In genomic region chr10:12799746-12800145, GRCh38 we compare ENCODE assay signal across 21 cellular contexts.
DNase-seq lines count a peak whose midpoint lies in the region; ATAC-seq and TF ChIP-seq lines count a peak whose summit lies in the region.
"Had no signal": no experiment of that assay in that cellular context is flagged by ENCODE, and none has a peak within 500 bp of the region (broad histone marks: within the 10 kb centered on the region; RNA-seq: fewer than 3 reads in every experiment).

No MANE protein-coding gene starts in this region.

- H2AK5ac ChIP-seq in neuronal stem cell (ENCODE audit: low read depth, low read length), result no peak overlapping the region

- H3K4me1 ChIP-seq in neuronal stem cell (ENCODE audit: control insufficient read depth in 2 of 2, insufficient read depth in 1 of 2, low read depth in 1 of 2, low read length in 2 of 2), result peaks cover 8 to 16% of the 10 kb centered on the region in 2 donors
- H3K4me1 ChIP-seq: A549, HAP-1 had no signal

- no peak overlapping the region for H2BK5ac ChIP-seq in neuronal stem cell (ENCODE audit: low read length)

- H3K36me3 Mint-ChIP-seq in brain (no peaks in the 10 kb centered on the region), nephron (ENCODE audit: low read depth) (no peaks in the 10 kb centered on the region)

- H3K23ac ChIP-seq in neuronal stem cell (ENCODE audit: low read depth, low read length, poor library complexity), result no peak overlapping the region

- H3K4me3 Mint-ChIP-seq in brain (peak overlapping the region in 1 of 5 experiments; percentile 23), nephron (peak overlapping the region in 1 of 3 experiments; percentile 40)
- H3K4me3 Mint-ChIP-seq: CD4-positive, CD25-positive, alpha-beta regulatory T cell; CD8-positive, alpha-beta memory T cell had no signal

- H3K18ac ChIP-seq in neuronal stem cell (ENCODE audit: low read length), result no peak overlapping the region

- no peak overlapping the region for H3K4ac ChIP-seq in neuronal stem cell (ENCODE audit: low read length)

- H3K27ac Mint-ChIP-seq in brain, result peak overlapping the region in 3 of 5 experiments; percentile 42 to 88 (median 53)
- H3K27ac Mint-ChIP-seq in nephron, result peak overlapping the region; percentile 76 to 90 (median 77)
- H3K27ac Mint-ChIP-seq: CD4-positive, CD25-positive, alpha-beta regulatory T cell had no signal

- H2AFZ ChIP-seq in neuronal stem cell (ENCODE audit: low read length), result no peak overlapping the region

- no peak overlapping the region for H3K4me2 ChIP-seq in neuronal stem cell (ENCODE audit: insufficient read depth, low read length, poor library complexity, severe bottlenecking)
- H3K4me2 ChIP-seq: A549 had no signal

- no peak overlapping the region for H4K91ac ChIP-seq in neuronal stem cell (ENCODE audit: low read depth, low read length, poor library complexity)

- no peak overlapping the region for H2BK12ac ChIP-seq in neuronal stem cell (ENCODE audit: low read length)

- DNase-seq in NCI-H2171 treated with DMSO at 0.1 percent for 48 hours (lab: John Stamatoyannopoulos, UW), result peak; percentile 16
- no peak for DNase-seq in NCI-H2171 (lab: John Stamatoyannopoulos, UW)
- DNase-seq in neuronal stem cell (ENCODE audit: low spot score), result no peak
- DNase-seq in activated naive CD4-positive, alpha-beta T cell treated with Interleukin-2 at 50 U/mL for 16 hours, result no peak
- DNase-seq in midbrain (lab: John Stamatoyannopoulos, UW), result no peak
- DNase-seq: C1 segment of cervical spinal cord; CD4-positive, CD25-positive, alpha-beta regulatory T cell; CD8-positive, alpha-beta memory T cell; COR-L47; DMS 273 treated with DMSO at 0.1 percent for 48 hours; DND-41; EL; GOT3 had no signal

- no peaks in the 10 kb centered on the region for H3K36me3 ChIP-seq in neuronal stem cell (replicated peaks in 1 of 2; ENCODE audit: control insufficient read depth in 2 of 2, insufficient read depth in 2 of 2, low read length in 2 of 2)
- H3K36me3 ChIP-seq: HAP-1 had no signal

- H3K4me1 Mint-ChIP-seq in brain (peaks cover 73% of the 10 kb centered on the region), nephron (peaks cover 71% of the 10 kb centered on the region)
- H3K4me1 Mint-ChIP-seq: CD8-positive, alpha-beta memory T cell had no signal

- WGBS in neuronal stem cell (ENCODE audit: extremely low coverage in 2 of 2, insufficient read length in 2 of 2, insufficient replicate concordance in 1 of 2), 2 donors, result no CpG with 5 or more reads among the region's 5 CpGs

- no peak overlapping the region for H3K4me3 ChIP-seq in neuronal stem cell (ENCODE audit: low read length in 2 of 2)
- H3K4me3 ChIP-seq: A549, GM12878, HAP-1 had no signal

- H3K9ac ChIP-seq in neuronal stem cell (ENCODE audit: low read depth, low read length, poor library complexity), result no peak overlapping the region

- no peaks in the 10 kb centered on the region for H3K9me3 ChIP-seq in neuronal stem cell (replicated peaks in 1 of 2; ENCODE audit: control insufficient read depth in 2 of 2, insufficient read depth in 1 of 2, low read depth in 1 of 2, low read length in 2 of 2)
- H3K9me3 ChIP-seq: A549, HAP-1 had no signal

- H3K9me3 Mint-ChIP-seq in brain, result peaks cover 0 to 3% (median 0%) of the 10 kb centered on the region in 5 experiments
- no peaks in the 10 kb centered on the region for H3K9me3 Mint-ChIP-seq in nephron
- H3K9me3 Mint-ChIP-seq: CD4-positive, CD25-positive, alpha-beta regulatory T cell; CD8-positive, alpha-beta memory T cell had no signal

- no peak overlapping the region for H2BK120ac ChIP-seq in neuronal stem cell (ENCODE audit: low read depth, low read length)

- no peaks in the 10 kb centered on the region for H3K27me3 ChIP-seq in neuronal stem cell (ENCODE audit: control insufficient read depth in 3 of 3, insufficient read depth in 3 of 3, low read depth in 1 of 3, low read length in 3 of 3)

- no peak overlapping the region for H4K8ac ChIP-seq in neuronal stem cell (ENCODE audit: low read depth, low read length)

- no peak overlapping the region for H3K14ac ChIP-seq in neuronal stem cell (ENCODE audit: low read length)

- ATAC-seq in GM21367 (IDR thresholded peaks at IDR 0.05; ENCODE audit: unreplicated experiment), result no peak

- no peaks in the 10 kb centered on the region for H3K79me1 ChIP-seq in neuronal stem cell (ENCODE audit: low read depth, low read length)

- H3K27me3 Mint-ChIP-seq in brain (no peaks in the 10 kb centered on the region), nephron (ENCODE audit: low read depth) (no peaks in the 10 kb centered on the region)
- H3K27me3 Mint-ChIP-seq: CD4-positive, CD25-positive, alpha-beta regulatory T cell had no signal

- no peak overlapping the region for H3K27ac ChIP-seq in neuronal stem cell (replicated peaks; ENCODE audit: low read length)
- H3K27ac ChIP-seq: 22Rv1, A549, HL-60 had no signal

- TF ChIP-seq CTCF in brain (conservative IDR thresholded peaks at IDR 0.05), result no peak
- TF ChIP-seq CTCF in nephron (IDR thresholded peaks at IDR 0.05; ENCODE audit: unreplicated experiment in 3 of 3), result no peak

- H2BK15ac ChIP-seq in neuronal stem cell (ENCODE audit: low read length), result no peak overlapping the region
